Comparison of ENCODE assay signal across 8 cellular contexts in the genomic region with DNA sequence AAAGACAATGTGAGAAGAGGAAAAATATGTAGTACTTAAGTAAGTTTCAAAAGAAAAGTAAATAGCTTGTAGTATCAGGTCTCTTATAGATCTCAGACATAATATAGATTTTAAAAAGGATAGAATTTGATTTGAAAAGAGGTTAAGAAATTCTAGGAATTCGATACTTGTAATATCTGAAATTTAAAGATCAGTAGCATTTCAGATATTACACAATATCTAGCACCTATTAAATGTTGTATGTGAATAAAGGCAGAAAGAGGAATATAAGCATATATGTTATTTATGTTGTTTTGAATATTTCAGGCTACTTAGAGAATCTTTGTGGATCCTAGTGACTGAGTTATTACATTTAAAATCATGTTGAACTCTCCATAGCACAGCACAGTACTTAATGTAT.
"Had no signal": no experiment of that assay in that cellular context is flagged by ENCODE, and none has a peak within 500 bp of the region (broad histone marks: within the 10 kb centered on the region; RNA-seq: fewer than 3 reads in every experiment).

No MANE protein-coding gene starts in this region.

- H3K4me1 Mint-ChIP-seq: GM23338, H9 had no signal

- FAIRE-seq: H1, H54, HTR-8/SVneo had no signal

- H3K9me3 Mint-ChIP-seq: GM23338, H9, IgD-negative memory B cell had no signal

- H3K27me3 Mint-ChIP-seq: IgD-negative memory B cell had no signal

- H3K4me2 ChIP-seq: GM23338 had no signal

- H3K27ac Mint-ChIP-seq: GM23338, H9, IgD-negative memory B cell had no signal

- H2AFZ ChIP-seq: GM23338 had no signal

- H3K4me3 Mint-ChIP-seq: GM23338, H9, IgD-negative memory B cell had no signal

- ATAC-seq: GM23338 had no signal

- H3K4me3 ChIP-seq: GM23338 had no signal

- DNase-seq: H9, HCEC 1CT, KG1 had no signal
